In genomic region chr1:242449211-242449610, GRCh38 we compare ENCODE assay signal across 24 cellular contexts.
DNase-seq lines count a peak whose midpoint lies in the region; FAIRE-seq and TF ChIP-seq lines count a peak whose summit lies in the region.
"Had no signal": no experiment of that assay in that cellular context is flagged by ENCODE, and none has a peak within 500 bp of the region (broad histone marks: within the 10 kb centered on the region; RNA-seq: fewer than 3 reads in every experiment).

No MANE protein-coding gene starts in this region.

- DNase-seq in NCI-H2081 treated with DMSO at 0.1 percent for 48 hours (lab: John Stamatoyannopoulos, UW) = peak; percentile 44
- peak; percentile 12 for DNase-seq in astrocyte of the hippocampus (ENCODE audit: low read depth, low spot score)
- DNase-seq in midbrain (lab: John Stamatoyannopoulos, UW) = peak; percentile 33
- DNase-seq in GM19239 (ENCODE audit: insufficient read length, low spot score) = no peak
- DNase-seq in glomerular visceral epithelial cell (ENCODE audit: extremely low spot score) = no peak
- DNase-seq in PC-9 = no peak
- DNase-seq in SKM-1 treated with dmso at 0.1 percent for 144 hours (lab: John Stamatoyannopoulos, UW; ENCODE audit: unreplicated experiment) = no peak
- DNase-seq: activated B cell treated with CpG ODN at 0.5 μM for 24 hours; activated naive CD4-positive, alpha-beta T cell treated with anti-CD3 and anti-CD28 coated beads, Interleukin-2, amount 50 U/mL, for 16 hours; activated T-cell treated with anti-CD3 and anti-CD28 coated beads, Interleukin-2, amount 50 U/mL, for 48 hours; CD4-positive, alpha-beta T cell; heart right ventricle; islet precursor cell; naive B cell; NCI-H524; pancreas; Right ventricle myocardium superior; sigmoid colon; stimulated activated naive CD4-positive, alpha-beta T cell; T-helper 2 cell; tibial artery had no signal

- H3K9me3 ChIP-seq in HUES48 (ENCODE audit: control insufficient read depth, insufficient read depth, low read length) = no peaks in the 10 kb centered on the region
- H3K9me3 ChIP-seq in PC-9 (ENCODE audit: insufficient read depth, low read depth) = no peaks in the 10 kb centered on the region
- H3K9me3 ChIP-seq: heart right ventricle, pancreas, sigmoid colon, tibial artery had no signal

- TF ChIP-seq CTCF in PC-9 (conservative IDR thresholded peaks at IDR 0.05) = no peak

- H3K4me2 ChIP-seq in PC-9 = no peak overlapping the region

- H3K4me3 ChIP-seq in HUES48 (ENCODE audit: low read depth, low read length) (no peak overlapping the region), PC-9 (no peak overlapping the region)
- H3K4me3 ChIP-seq: heart right ventricle, pancreas, sigmoid colon, tibial artery had no signal

- intact Hi-C loops in PC-9 (cut with micrococcal nuclease; ENCODE audit: unreplicated experiment) = no loop called here

- H3K9me2 ChIP-seq in PC-9 (ENCODE audit: insufficient read depth) = no peaks in the 10 kb centered on the region

- no peak for FAIRE-seq in GM19239 (lab: Jason Lieb, UNC)
- FAIRE-seq: astrocyte, endometrium, pancreas had no signal

- H3K4me1 ChIP-seq in HUES48 (ENCODE audit: control insufficient read depth, insufficient read depth, low read length) (peaks cover 45% of the 10 kb centered on the region), PC-9 (replicated peaks; ENCODE audit: insufficient read depth) (no peaks in the 10 kb centered on the region)
- H3K4me1 ChIP-seq: heart right ventricle, pancreas, sigmoid colon had no signal

- CTCF ChIA-PET in PC-9 (lab: Charles Lee) = no interaction called here

- no peaks in the 10 kb centered on the region for H3F3A ChIP-seq in PC-9 (ENCODE audit: insufficient read depth, low read depth)

- POLR2A ChIA-PET in PC-9 (lab: Charles Lee; ENCODE audit: unreplicated experiment) = no interaction called here

- H3K36me3 ChIP-seq in HUES48 (ENCODE audit: control insufficient read depth, insufficient read depth, low read length) (no peaks in the 10 kb centered on the region), PC-9 (ENCODE audit: low read depth) (no peaks in the 10 kb centered on the region)
- H3K36me3 ChIP-seq: heart right ventricle, pancreas, sigmoid colon, tibial artery had no signal

- no peaks in the 10 kb centered on the region for H3K27me3 ChIP-seq in HUES48 (ENCODE audit: control insufficient read depth, insufficient read depth, low read length)
- peaks cover 46% of the 10 kb centered on the region for H3K27me3 ChIP-seq in PC-9 (ENCODE audit: insufficient read depth, low read depth)
- H3K27me3 ChIP-seq: tibial artery had no signal

- H3K9ac ChIP-seq in HUES48 (ENCODE audit: low read depth, low read length) = no peak overlapping the region

- H3K27ac ChIP-seq in HUES48 (ENCODE audit: low read depth, low read length) = peak overlapping the region; percentile 5
- H3K27ac ChIP-seq in PC-9 = no peak overlapping the region
- H3K27ac ChIP-seq: heart right ventricle, pancreas, sigmoid colon, tibial artery had no signal

- no peak overlapping the region for H2AFZ ChIP-seq in PC-9

- H3K79me2 ChIP-seq in PC-9 (ENCODE audit: low read depth) = no peaks in the 10 kb centered on the region

- BruUV-seq in PC-9 (replicated peaks; lab: Mats Ljungman, UMichigan) = no TSS peak

- no peaks in the 10 kb centered on the region for H4K20me1 ChIP-seq in PC-9 (ENCODE audit: insufficient read depth)

Comparison
In these comparisons a context has a peak if more than half of its experiments do, and no peak if none do; other contexts are left out.
1. DNase-seq: peak in NCI-H2081 treated with DMSO at 0.1 percent for 48 hours (single experiment), astrocyte of the hippocampus (single experiment) and midbrain (single experiment); none in GM19239 (single experiment), glomerular visceral epithelial cell (single experiment), PC-9 (0 of 2) and SKM-1 treated with dmso at 0.1 percent for 144 hours (single experiment).